Comparison of ENCODE assay signal across 19 cellular contexts in genomic region chr4:108042927-108043326, GRCh38. TPM values are rescaled to one million over a fixed set of nuclear protein-coding genes. Genes with fewer than 3 reads are reported as not detected.
DNase-seq lines count a peak whose midpoint lies in the region; ATAC-seq and TF ChIP-seq lines count a peak whose summit lies in the region.
"Had no signal": no experiment of that assay in that cellular context is flagged by ENCODE, and none has a peak within 500 bp of the region (broad histone marks: within the 10 kb centered on the region; RNA-seq: fewer than 3 reads in every experiment).

No MANE protein-coding gene starts in this region.

- H3K36me3 Mint-ChIP-seq in activated T-cell treated with anti-CD3 and anti-CD28 coated beads, Interleukin-2, amount 50 U/mL, for 72 hours (ENCODE audit: insufficient read depth in 2 of 2), result peaks cover 4 to 19% of the 10 kb centered on the region in 2 donors
- H3K36me3 Mint-ChIP-seq in GM23338 (ENCODE audit: low read depth), result no peaks in the 10 kb centered on the region
- H3K36me3 Mint-ChIP-seq in activated naive CD8-positive, alpha-beta T cell, result peaks cover 10% of the 10 kb centered on the region
- H3K36me3 Mint-ChIP-seq: CD14-positive monocyte had no signal

- H3K27me3 ChIP-seq in GM23338 (ENCODE audit: insufficient read depth), result no peaks in the 10 kb centered on the region
- H3K27me3 ChIP-seq in neural cell (ENCODE audit: insufficient read depth, low read depth, low read length), result no peaks in the 10 kb centered on the region
- H3K27me3 ChIP-seq: gastroesophageal sphincter, stomach had no signal

- no peaks in the 10 kb centered on the region for H3K9me2 ChIP-seq in GM23338 (ENCODE audit: insufficient read depth)
- H3K9me2 ChIP-seq in neural cell (ENCODE audit: insufficient read depth, low read length), result no peaks in the 10 kb centered on the region

- H3K27ac ChIP-seq in GM23338 (ENCODE audit: low read depth) (no peak overlapping the region), neural cell (ENCODE audit: low read length) (peak overlapping the region; percentile 43)
- H3K27ac ChIP-seq: gastroesophageal sphincter, HL-60, stomach had no signal

- no peak for DNase-seq in activated T-cell treated with anti-CD3 and anti-CD28 coated beads, Interleukin-2, amount 50 U/mL, for 72 hours
- DNase-seq in activated T-cell treated with anti-CD3 and anti-CD28 coated beads, Interleukin-2, amount 50 U/mL, for 1 hour, result no peak
- DNase-seq in GM23338 (ENCODE audit: low spot score) (no peak), SKM-1 (lab: John Stamatoyannopoulos, UW; ENCODE audit: unreplicated experiment) (no peak), NCI-H2171 (lab: John Stamatoyannopoulos, UW) (no peak), kidney tubule cell (ENCODE audit: low spot score) (no peak)
- DNase-seq: activated CD4-positive, alpha-beta T cell treated with anti-CD3 and anti-CD28 coated beads for 1 hour; dermis blood vessel endothelial cell; erythroblast; H7; NCI-H2081; occipital lobe; stomach had no signal

- peaks cover 48% of the 10 kb centered on the region for H3K4me1 Mint-ChIP-seq in activated T-cell treated with anti-CD3 and anti-CD28 coated beads, Interleukin-2, amount 50 U/mL, for 72 hours (ENCODE audit: low read depth)
- H3K4me1 Mint-ChIP-seq in GM23338, result peaks cover 7% of the 10 kb centered on the region; the same call in 1 of the 3 replicates
- H3K4me1 Mint-ChIP-seq in activated naive CD8-positive, alpha-beta T cell (ENCODE audit: low read depth), result peaks cover 55% of the 10 kb centered on the region
- H3K4me1 Mint-ChIP-seq: CD14-positive monocyte had no signal

- H3K36me3 ChIP-seq in GM23338 (ENCODE audit: insufficient read depth) (no peaks in the 10 kb centered on the region), neural cell (ENCODE audit: insufficient read depth, low read length) (no peaks in the 10 kb centered on the region)
- H3K36me3 ChIP-seq: gastroesophageal sphincter, stomach had no signal

- H3F3A ChIP-seq in GM23338 (replicated peaks; ENCODE audit: low read depth) (no peaks in the 10 kb centered on the region), neural cell (ENCODE audit: insufficient read depth, low read length, poor library complexity, severe bottlenecking) (no peaks in the 10 kb centered on the region)

- no peak overlapping the region for H3K9ac ChIP-seq in neural cell (ENCODE audit: low read length)

- H3K79me2 ChIP-seq in GM23338 (replicated peaks; ENCODE audit: insufficient read depth) (no peaks in the 10 kb centered on the region), neural cell (replicated peaks; ENCODE audit: insufficient read depth, low read length) (no peaks in the 10 kb centered on the region)

- ATAC-seq in activated T-cell treated with anti-CD3 and anti-CD28 coated beads, Interleukin-2, amount 50 U/mL, for 72 hours (replicated peaks in 1 of 2), result no peak
- ATAC-seq in GM23338, result no peak
- ATAC-seq: gastroesophageal sphincter, sciatic nerve had no signal

- H3K27me3 Mint-ChIP-seq in activated T-cell treated with anti-CD3 and anti-CD28 coated beads, Interleukin-2, amount 50 U/mL, for 72 hours (ENCODE audit: low read depth), result no peaks in the 10 kb centered on the region
- peaks cover 5% of the 10 kb centered on the region for H3K27me3 Mint-ChIP-seq in GM23338 (ENCODE audit: insufficient read depth, low read depth, poor library complexity)
- no peaks in the 10 kb centered on the region for H3K27me3 Mint-ChIP-seq in activated naive CD8-positive, alpha-beta T cell

- no peak overlapping the region for H3K4me3 ChIP-seq in GM23338
- peak overlapping the region; percentile 41 for H3K4me3 ChIP-seq in neural cell (ENCODE audit: low read length)
- H3K4me3 ChIP-seq: gastroesophageal sphincter, stomach had no signal

- peak; percentile 46 for TF ChIP-seq RAD21 in neural cell (conservative IDR thresholded peaks at IDR 0.05)

- H3K4me1 ChIP-seq in GM23338 (ENCODE audit: insufficient read depth), result no peaks in the 10 kb centered on the region

- H3K9me3 Mint-ChIP-seq in activated T-cell treated with anti-CD3 and anti-CD28 coated beads, Interleukin-2, amount 50 U/mL, for 72 hours, result peaks cover 0 to 1% of the 10 kb centered on the region in 2 donors
- 0 out of 3 replicates have a peak, but pooled peaks cover 2% of the 10 kb centered on the region for H3K9me3 Mint-ChIP-seq in GM23338
- no peaks in the 10 kb centered on the region for H3K9me3 Mint-ChIP-seq in activated naive CD8-positive, alpha-beta T cell (ENCODE audit: low read depth)

- TF ChIP-seq EP300 in neural cell (conservative IDR thresholded peaks at IDR 0.05; ENCODE audit: poor library complexity, severe bottlenecking), result no peak

- H3K27ac Mint-ChIP-seq in activated T-cell treated with anti-CD3 and anti-CD28 coated beads, Interleukin-2, amount 50 U/mL, for 72 hours, result peak overlapping the region; percentile 39
- no peak overlapping the region for H3K27ac Mint-ChIP-seq in GM23338
- H3K27ac Mint-ChIP-seq in activated naive CD8-positive, alpha-beta T cell, result peak overlapping the region; percentile 94
- H3K27ac Mint-ChIP-seq: CD14-positive monocyte had no signal

- H3K9me3 ChIP-seq in neural cell (ENCODE audit: low read length), result no peaks in the 10 kb centered on the region
- H3K9me3 ChIP-seq: gastroesophageal sphincter, stomach had no signal

- H4K20me1 ChIP-seq in GM23338 (replicated peaks; ENCODE audit: insufficient read depth) (no peaks in the 10 kb centered on the region), neural cell (ENCODE audit: insufficient read depth) (no peaks in the 10 kb centered on the region)

- peak overlapping the region; percentile 13 to 42 for H3K4me3 Mint-ChIP-seq in activated T-cell treated with anti-CD3 and anti-CD28 coated beads, Interleukin-2, amount 50 U/mL, for 72 hours
- H3K4me3 Mint-ChIP-seq in GM23338, result no peak overlapping the region
- no peak overlapping the region for H3K4me3 Mint-ChIP-seq in activated naive CD8-positive, alpha-beta T cell
- H3K4me3 Mint-ChIP-seq: CD14-positive monocyte had no signal

- H3K4me2 ChIP-seq in GM23338 (no peak overlapping the region), neural cell (ENCODE audit: low read length) (no peak overlapping the region)

- TF ChIP-seq CTCF in GM23338 (conservative IDR thresholded peaks at IDR 0.05; ENCODE audit: low read depth in 2 of 2) (peak; percentile 10 to 45; a peak in 2 of 4 replicates), neural cell (IDR thresholded peaks at IDR 0.05; ENCODE audit: poor library complexity, severe bottlenecking) (peak; percentile 43)

- H2AFZ ChIP-seq in GM23338 (no peak overlapping the region), neural cell (ENCODE audit: low read depth, low read length) (no peak overlapping the region)

TF ChIP-seq in GM23338, 12 proteins besides CTCF, POLR2A, EP300 and RAD21 (continues in another document):
- no peak for TF ChIP-seq ZNF331 (CRISPR knock-in tag; IDR thresholded peaks at IDR 0.05; ENCODE audit: low read depth)

TF ChIP-seq in neural cell, 6 proteins besides CTCF, POLR2A, EP300 and RAD21:
- no peak for TF ChIP-seq SMC3 (conservative IDR thresholded peaks at IDR 0.05; ENCODE audit: poor library complexity)

RNA-seq across cellular contexts. Expression of gene HADH, which starts 53.2 kb away (rescaled TPM):
- total RNA-seq in activated T-cell treated with anti-CD3 and anti-CD28 coated beads, Interleukin-2, amount 50 U/mL, for 72 hours, result 10 to 100 TPM; 35.7 to 45.7 TPM
- 37.7 and 39.1 TPM in 2 replicates for total RNA-seq in GM23338 (2014; rRNA removed; shearing (Covaris generic))
- polyA plus RNA-seq in GM23338 (2016; fragmentation: Nextera tagmentation; extraction: Ambion mirVana), result 37.9 and 39.2 TPM in 2 replicates
- 25.7 and 29.6 TPM in 2 replicates for polyA plus RNA-seq in neural cell
- polyA minus RNA-seq in neural cell, result 16.6 and 17.7 TPM in 2 replicates

Comparison
In these comparisons a context has a peak if more than half of its experiments do, and no peak if none do; other contexts are left out.
1. H3K4me3 Mint-ChIP-seq: peak in activated T-cell treated with anti-CD3 and anti-CD28 coated beads, Interleukin-2, amount 50 U/mL, for 72 hours (2 of 2); none in GM23338 (single experiment) and activated naive CD8-positive, alpha-beta T cell (single experiment).